In genomic region chr12:71452006-71452405, GRCh38 we compare ENCODE assay signal across 31 cellular contexts. TPM values are rescaled to one million over a fixed set of nuclear protein-coding genes. Genes with fewer than 3 reads are reported as not detected.
"Had no signal": no experiment of that assay in that cellular context is flagged by ENCODE, and none has a peak within 500 bp of the region (broad histone marks: within the 10 kb centered on the region; RNA-seq: fewer than 3 reads in every experiment).

No MANE protein-coding gene starts in this region.

- H3K9me3 Mint-ChIP-seq: nephron; stimulated activated memory B cell treated with anti-CD40 and anti-IgM and Interleukin-4, amounts not matched to agents 10 μg/mL and 1 μg/mL and 100 μg/mL, for 72 hours; type B pancreatic cell had no signal

- ATAC-seq: naive thymus-derived CD4-positive, alpha-beta T cell; natural killer cell; pancreas; psoas muscle; right cardiac atrium; sciatic nerve; stimulated activated memory B cell treated with anti-CD40 and anti-IgM and Interleukin-4, amounts not matched to agents 10 μg/mL and 1 μg/mL and 100 μg/mL, for 72 hours; stimulated activated naive CD8-positive, alpha-beta T cell treated with anti-CD3 and anti-CD28 coated beads, Interleukin-15, amount 100 ng/mL, for 72 hours; stimulated activated naive CD8-positive, alpha-beta T cell treated with anti-CD3 and anti-CD28 coated beads, Interleukin-15, Interleukin-2, amounts not matched to agents 100 U/mL and 50 U/mL, for 24 hours; upper lobe of right lung had no signal

- H3K36me3 ChIP-seq: pancreas, spleen, suprapubic skin, tibial artery, transverse colon, upper lobe of right lung, uterus had no signal

- H3K4me1 Mint-ChIP-seq: natural killer cell; stimulated activated memory B cell treated with anti-CD40 and anti-IgM and Interleukin-4, amounts not matched to agents 10 μg/mL and 1 μg/mL and 100 μg/mL, for 72 hours had no signal

- H3K4me1 ChIP-seq: pancreas, psoas muscle, spleen, suprapubic skin, testis, transverse colon, upper lobe of right lung, uterus had no signal

- H3K27ac Mint-ChIP-seq: naive thymus-derived CD4-positive, alpha-beta T cell; natural killer cell; nephron; progenitor cell of endocrine pancreas; stimulated activated memory B cell treated with anti-CD40 and anti-IgM and Interleukin-4, amounts not matched to agents 10 μg/mL and 1 μg/mL and 100 μg/mL, for 72 hours; stimulated activated naive CD8-positive, alpha-beta T cell treated with anti-CD3 and anti-CD28 coated beads, Interleukin-15, amount 100 ng/mL, for 72 hours; type B pancreatic cell had no signal

- H3K27ac ChIP-seq: pancreas, psoas muscle, skin epidermis, spleen, suprapubic skin, testis, tibial artery, transverse colon, upper lobe of right lung, uterus had no signal

- H3K4me3 ChIP-seq: pancreas, psoas muscle, skin epidermis, smooth muscle cell, spleen, suprapubic skin, testis, tibial artery, transverse colon, upper lobe of right lung, uterus had no signal

- H3K4me3 Mint-ChIP-seq: naive thymus-derived CD4-positive, alpha-beta T cell; natural killer cell; nephron; neural crest cell; stimulated activated memory B cell treated with anti-CD40 and anti-IgM and Interleukin-4, amounts not matched to agents 10 μg/mL and 1 μg/mL and 100 μg/mL, for 72 hours; stimulated activated naive CD8-positive, alpha-beta T cell treated with anti-CD3 and anti-CD28 coated beads, Interleukin-15, amount 100 ng/mL, for 72 hours; type B pancreatic cell had no signal

- H3K9me3 ChIP-seq: pancreas, psoas muscle, spleen, suprapubic skin, testis, tibial artery, transverse colon, upper lobe of right lung, uterus had no signal

- DNase-seq: naive thymus-derived CD4-positive, alpha-beta T cell; natural killer cell; occipital lobe; pancreas; posterior cingulate gyrus; psoas muscle; right cardiac atrium; spleen; stimulated activated CD4-positive, alpha-beta T cell treated with anti-CD3 and anti-CD28 coated beads, Interleukin-12 subunit alpha, Interleukin-12 subunit beta, amount 100 ng/mL, for 4 hours; stimulated activated CD4-positive, alpha-beta T cell treated with anti-CD3 and anti-CD28 coated beads, Interleukin-1b, Interleukin-23, amount 100 ng/mL, for 48 hours; stimulated activated CD4-positive, alpha-beta T cell treated with anti-CD3 and anti-CD28 coated beads, Interleukin-4, amount 100 ng/mL, for 1 hour; stimulated activated CD4-positive, alpha-beta T cell treated with anti-CD3 and anti-CD28 coated beads, Interleukin-4, amount 100 ng/mL, for 4 hours; stimulated activated CD8-positive, alpha-beta memory T cell treated with anti-CD3 and anti-CD28 coated beads, Interleukin-4, amount 100 ng/mL, for 48 hours; stimulated activated naive CD4-positive, alpha-beta T cell; stimulated activated naive CD8-positive, alpha-beta T cell treated with anti-CD3 and anti-CD28 coated beads, Interleukin-15, amount 100 ng/mL, for 72 hours; stimulated activated naive CD8-positive, alpha-beta T cell treated with anti-CD3 and anti-CD28 coated beads, Interleukin-15, Interleukin-2, amounts not matched to agents 100 U/mL and 50 U/mL, for 24 hours; substantia nigra; testis; tibial artery; transverse colon; upper lobe of right lung; uterus had no signal

- H3K36me3 Mint-ChIP-seq: naive thymus-derived CD4-positive, alpha-beta T cell; natural killer cell; stimulated activated memory B cell treated with anti-CD40 and anti-IgM and Interleukin-4, amounts not matched to agents 10 μg/mL and 1 μg/mL and 100 μg/mL, for 72 hours; type B pancreatic cell had no signal

RNA-seq across cellular contexts. Expression of gene LGR5, which starts 12.4 kb away (rescaled TPM):
- total RNA-seq: naive thymus-derived CD4-positive, alpha-beta T cell; natural killer cell; occipital lobe; spleen had no signal
